In genomic region chr7:957418-958220, GRCh38 we compare ENCODE assay signal across 1 cellular context.
TF ChIP-seq lines count a peak whose summit lies in the region.

No MANE protein-coding gene starts in this region.

TF ChIP-seq in GM23338, 12 proteins besides CTCF, POLR2A, EP300 and RAD21 (continued from another document):
- no peak for TF ChIP-seq ZNF462 (CRISPR knock-in tag; IDR thresholded peaks at IDR 0.05)
- TF ChIP-seq, protein P1, sequence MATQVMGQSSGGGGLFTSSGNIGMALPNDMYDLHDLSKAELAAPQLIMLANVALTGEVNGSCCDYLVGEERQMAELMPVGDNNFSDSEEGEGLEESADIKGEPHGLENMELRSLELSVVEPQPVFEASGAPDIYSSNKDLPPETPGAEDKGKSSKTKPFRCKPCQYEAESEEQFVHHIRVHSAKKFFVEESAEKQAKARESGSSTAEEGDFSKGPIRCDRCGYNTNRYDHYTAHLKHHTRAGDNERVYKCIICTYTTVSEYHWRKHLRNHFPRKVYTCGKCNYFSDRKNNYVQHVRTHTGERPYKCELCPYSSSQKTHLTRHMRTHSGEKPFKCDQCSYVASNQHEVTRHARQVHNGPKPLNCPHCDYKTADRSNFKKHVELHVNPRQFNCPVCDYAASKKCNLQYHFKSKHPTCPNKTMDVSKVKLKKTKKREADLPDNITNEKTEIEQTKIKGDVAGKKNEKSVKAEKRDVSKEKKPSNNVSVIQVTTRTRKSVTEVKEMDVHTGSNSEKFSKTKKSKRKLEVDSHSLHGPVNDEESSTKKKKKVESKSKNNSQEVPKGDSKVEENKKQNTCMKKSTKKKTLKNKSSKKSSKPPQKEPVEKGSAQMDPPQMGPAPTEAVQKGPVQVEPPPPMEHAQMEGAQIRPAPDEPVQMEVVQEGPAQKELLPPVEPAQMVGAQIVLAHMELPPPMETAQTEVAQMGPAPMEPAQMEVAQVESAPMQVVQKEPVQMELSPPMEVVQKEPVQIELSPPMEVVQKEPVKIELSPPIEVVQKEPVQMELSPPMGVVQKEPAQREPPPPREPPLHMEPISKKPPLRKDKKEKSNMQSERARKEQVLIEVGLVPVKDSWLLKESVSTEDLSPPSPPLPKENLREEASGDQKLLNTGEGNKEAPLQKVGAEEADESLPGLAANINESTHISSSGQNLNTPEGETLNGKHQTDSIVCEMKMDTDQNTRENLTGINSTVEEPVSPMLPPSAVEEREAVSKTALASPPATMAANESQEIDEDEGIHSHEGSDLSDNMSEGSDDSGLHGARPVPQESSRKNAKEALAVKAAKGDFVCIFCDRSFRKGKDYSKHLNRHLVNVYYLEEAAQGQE (IDR thresholded peaks at IDR 0.05; ENCODE audit: unreplicated experiment): no peak
- TF ChIP-seq EZH2 (IDR thresholded peaks at IDR 0.05; ENCODE audit: low read depth, unreplicated experiment): no peak
- TF ChIP-seq, protein P2, sequence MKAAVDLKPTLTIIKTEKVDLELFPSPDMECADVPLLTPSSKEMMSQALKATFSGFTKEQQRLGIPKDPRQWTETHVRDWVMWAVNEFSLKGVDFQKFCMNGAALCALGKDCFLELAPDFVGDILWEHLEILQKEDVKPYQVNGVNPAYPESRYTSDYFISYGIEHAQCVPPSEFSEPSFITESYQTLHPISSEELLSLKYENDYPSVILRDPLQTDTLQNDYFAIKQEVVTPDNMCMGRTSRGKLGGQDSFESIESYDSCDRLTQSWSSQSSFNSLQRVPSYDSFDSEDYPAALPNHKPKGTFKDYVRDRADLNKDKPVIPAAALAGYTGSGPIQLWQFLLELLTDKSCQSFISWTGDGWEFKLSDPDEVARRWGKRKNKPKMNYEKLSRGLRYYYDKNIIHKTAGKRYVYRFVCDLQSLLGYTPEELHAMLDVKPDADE (IDR thresholded peaks at IDR 0.05): no peak
TF ChIP-seq in GM23338: peak in this region for 0.
